Comparison of ENCODE assay signal across 8 cellular contexts in the genomic region with DNA sequence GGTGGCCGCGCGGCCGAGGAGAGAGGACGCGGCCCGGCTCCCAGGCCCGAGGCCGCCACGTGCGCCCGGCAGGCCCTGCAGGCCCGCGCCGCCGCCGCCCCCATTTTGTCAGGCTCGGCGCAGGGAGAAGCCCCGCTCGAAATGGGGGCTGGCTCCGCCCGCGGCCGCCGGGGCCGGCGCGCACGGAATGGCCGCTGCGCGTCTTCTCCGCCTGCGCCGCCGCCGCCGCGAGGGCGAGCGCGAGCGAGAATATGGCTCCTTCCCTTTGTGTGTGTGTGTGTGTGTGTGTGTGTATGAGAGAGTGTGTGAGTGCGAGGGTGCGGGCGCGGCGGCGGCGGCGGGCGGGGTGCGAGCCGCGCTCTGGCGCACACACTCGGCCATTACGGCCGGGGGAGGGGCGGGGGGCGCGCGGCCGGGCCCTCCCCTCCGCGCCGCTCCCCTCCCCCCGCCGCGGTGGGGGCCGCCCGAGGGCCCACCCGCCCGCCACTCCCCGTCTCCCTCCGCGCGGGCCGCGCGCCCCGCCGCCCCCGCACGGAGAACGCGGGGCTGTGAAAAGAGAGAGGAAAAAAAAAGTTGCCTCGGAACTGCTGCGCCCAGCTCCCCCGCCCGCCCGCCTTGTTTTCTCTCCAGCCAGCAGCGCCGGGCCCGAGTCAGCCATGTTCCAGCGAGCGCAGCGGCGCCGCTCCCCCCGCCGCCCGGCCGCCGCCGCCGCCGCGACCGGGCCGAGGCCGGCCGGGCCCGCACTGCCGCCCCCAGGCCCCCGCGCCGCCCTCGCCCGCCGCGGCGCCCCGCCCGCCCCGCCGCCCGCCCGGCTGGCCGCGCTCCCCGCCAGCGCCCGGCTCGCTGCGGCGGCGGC. TPM values are rescaled to one million over a fixed set of nuclear protein-coding genes. Genes with fewer than 3 reads are reported as not detected.
DNase-seq lines count a peak whose midpoint lies in the region; ATAC-seq and TF ChIP-seq lines count a peak whose summit lies in the region.

No MANE protein-coding gene starts in this region.

- peak overlapping the region; percentile 97 for H3K27ac Mint-ChIP-seq in CD4-positive, alpha-beta T cell
- H3K27ac Mint-ChIP-seq in nephron progenitor cell: peak overlapping the region; percentile 99
- peak overlapping the region; percentile 99 to 100 for H3K27ac Mint-ChIP-seq in stimulated activated naive CD8-positive, alpha-beta T cell treated with anti-CD3 and anti-CD28 coated beads, Interleukin-15, amount 100 ng/mL, for 72 hours

- peak overlapping the region; percentile 98 for H3K4me2 ChIP-seq in PC-9

- H3K4me3 Mint-ChIP-seq in CD4-positive, alpha-beta T cell: peak overlapping the region; percentile 98
- H3K4me3 Mint-ChIP-seq in nephron progenitor cell: peak overlapping the region; percentile 95
- H3K4me3 Mint-ChIP-seq in stimulated activated naive CD8-positive, alpha-beta T cell treated with anti-CD3 and anti-CD28 coated beads, Interleukin-15, amount 100 ng/mL, for 72 hours: peak overlapping the region; percentile 90 to 92

- H4K20me1 ChIP-seq in PC-9 (ENCODE audit: insufficient read depth): no peaks in the 10 kb centered on the region

- H3F3A ChIP-seq in PC-9 (ENCODE audit: insufficient read depth, low read depth): peaks cover 24% of the 10 kb centered on the region

- H3K4me1 Mint-ChIP-seq in CD4-positive, alpha-beta T cell (ENCODE audit: low read depth): peaks cover 39% of the 10 kb centered on the region
- H3K4me1 Mint-ChIP-seq in nephron progenitor cell: peaks cover 32% of the 10 kb centered on the region
- peaks cover 40% of the 10 kb centered on the region for H3K4me1 Mint-ChIP-seq in stimulated activated naive CD8-positive, alpha-beta T cell treated with anti-CD3 and anti-CD28 coated beads, Interleukin-15, amount 100 ng/mL, for 72 hours

- POLR2A ChIA-PET in CD4-positive, alpha-beta T cell (lab: Charles Lee): interaction anchor here (0.5 to 3.8 kb wide), 30 partner anchors 16 to 869 kb away, joined by 3 to 119 read pairs (median 4); a partner anchor contains a TSS
- POLR2A ChIA-PET in PC-9 (lab: Charles Lee; ENCODE audit: unreplicated experiment): no interaction called here

- peaks cover 31% of the 10 kb centered on the region for H3K79me2 ChIP-seq in PC-9 (ENCODE audit: low read depth)

- CTCF ChIA-PET in CD4-positive, alpha-beta T cell (lab: Charles Lee): interaction anchor here (0.8 kb wide), 1 partner anchor 90 kb away, joined by 3 read pairs; no protein-coding TSS in a partner anchor
- CTCF ChIA-PET in PC-9 (lab: Charles Lee): interaction anchor here (0.6 kb wide), 1 partner anchor 117 kb away, joined by 3 read pairs; no protein-coding TSS in a partner anchor

- peak overlapping the region; percentile 77 for H3K27ac ChIP-seq in CD4-positive, alpha-beta T cell (ENCODE audit: low read depth, low read length)
- H3K27ac ChIP-seq in PC-9: peak overlapping the region; percentile 84

- H3K36me3 Mint-ChIP-seq in CD4-positive, alpha-beta T cell (ENCODE audit: low read depth): peaks cover 46% of the 10 kb centered on the region
- H3K36me3 Mint-ChIP-seq in nephron progenitor cell (ENCODE audit: low read depth): peaks cover 22% of the 10 kb centered on the region

- ATAC-seq in CD4-positive, alpha-beta T cell (ENCODE audit: poor library complexity): peak; percentile 41
- ATAC-seq in GM19397 (IDR thresholded peaks at IDR 0.05; ENCODE audit: unreplicated experiment): peak; percentile 39
- ATAC-seq in stimulated activated naive CD8-positive, alpha-beta T cell treated with anti-CD3 and anti-CD28 coated beads, Interleukin-15, amount 100 ng/mL, for 72 hours: peak; percentile 61

- peak overlapping the region; percentile 72 for H3K4me3 ChIP-seq in PC-9
- peak overlapping the region; percentile 74 for H3K4me3 ChIP-seq in fibroblast of the aortic adventitia (ENCODE audit: low read depth, low read length)

- no peak for TF ChIP-seq CTCF in CD4-positive, alpha-beta T cell (IDR thresholded peaks at IDR 0.05)
- TF ChIP-seq CTCF in PC-9 (conservative IDR thresholded peaks at IDR 0.05) (no peak), fibroblast of the aortic adventitia (IDR thresholded peaks at IDR 0.05; ENCODE audit: insufficient read depth, low read length) (no peak), nephron progenitor cell (IDR thresholded peaks at IDR 0.05) (no peak)

- intact Hi-C loops in CD4-positive, alpha-beta T cell (cut with DNase I, micrococcal nuclease): loop anchor here (1.0 to 10.0 kb wide), 12 partner anchors 57 to 870 kb away; a partner anchor contains a TSS
- intact Hi-C loops in PC-9 (cut with micrococcal nuclease; ENCODE audit: unreplicated experiment): loop anchor here (1.0 to 10.0 kb wide), 4 partner anchors 210 to 400 kb away; no protein-coding TSS in a partner anchor

- H3K27me3 Mint-ChIP-seq in CD4-positive, alpha-beta T cell: peaks cover 6% of the 10 kb centered on the region
- H3K27me3 Mint-ChIP-seq in nephron progenitor cell (ENCODE audit: low read depth, poor library complexity): peaks cover 4% of the 10 kb centered on the region
- peaks cover 9% of the 10 kb centered on the region for H3K27me3 Mint-ChIP-seq in stimulated activated naive CD8-positive, alpha-beta T cell treated with anti-CD3 and anti-CD28 coated beads, Interleukin-15, amount 100 ng/mL, for 72 hours

- H3K4me1 ChIP-seq in PC-9 (replicated peaks; ENCODE audit: insufficient read depth): peaks cover 31% of the 10 kb centered on the region

- H3K9me2 ChIP-seq in PC-9 (ENCODE audit: insufficient read depth): no peaks in the 10 kb centered on the region

- H2AFZ ChIP-seq in PC-9: peak overlapping the region; percentile 61; the same call in 1 of the 2 replicates

- peak; percentile 64 to 79 (median 69) for DNase-seq in CD4-positive, alpha-beta T cell
- DNase-seq in HK-2 (ENCODE audit: unreplicated experiment) (peak; percentile 60), PC-9 (peak; percentile 47 to 49), fibroblast of the aortic adventitia (ENCODE audit: low read depth) (peak; percentile 80), nephron progenitor cell (peak; percentile 79)
- DNase-seq in activated T-helper 9 cell treated with anti-CD3 and anti-CD28 coated beads, Interleukin-2, amount 50 U/mL, for 16 hours (ENCODE audit: low read depth): peak; percentile 71
- peak; percentile 80 to 83 for DNase-seq in stimulated activated naive CD8-positive, alpha-beta T cell treated with anti-CD3 and anti-CD28 coated beads, Interleukin-15, amount 100 ng/mL, for 72 hours

- H3K27me3 ChIP-seq in CD4-positive, alpha-beta T cell (ENCODE audit: control insufficient read depth, insufficient read depth, low read length): no peaks in the 10 kb centered on the region
- H3K27me3 ChIP-seq in PC-9 (ENCODE audit: insufficient read depth, low read depth): no peaks in the 10 kb centered on the region

- no peaks in the 10 kb centered on the region for H3K9me3 Mint-ChIP-seq in CD4-positive, alpha-beta T cell
- no peaks in the 10 kb centered on the region for H3K9me3 Mint-ChIP-seq in nephron progenitor cell
- H3K9me3 Mint-ChIP-seq in stimulated activated naive CD8-positive, alpha-beta T cell treated with anti-CD3 and anti-CD28 coated beads, Interleukin-15, amount 100 ng/mL, for 72 hours: no peaks in the 10 kb centered on the region

- no peaks in the 10 kb centered on the region for H3K9me3 ChIP-seq in CD4-positive, alpha-beta T cell (ENCODE audit: control insufficient read depth, low read length)
- no peaks in the 10 kb centered on the region for H3K9me3 ChIP-seq in PC-9 (ENCODE audit: insufficient read depth, low read depth)

- H3K36me3 ChIP-seq in PC-9 (ENCODE audit: low read depth): peaks cover 23% of the 10 kb centered on the region

- BruUV-seq in PC-9 (replicated peaks; lab: Mats Ljungman, UMichigan): no TSS peak

RNA-seq across cellular contexts. Expression of a gene that starts 1.0 kb away (rescaled TPM):
- total RNA-seq in CD4-positive, alpha-beta T cell: 100 to 1,000 TPM; 448 to 465 TPM
- total RNA-seq in PC-9 (2021) (172 and 313 TPM in 2 replicates), fibroblast of the aortic adventitia (ENCODE audit: low replicate concordance) (319 and 407 TPM in 2 replicates)

RNA-seq across cellular contexts. Expression of a gene that starts 42.4 kb away (rescaled TPM):
- under 1 TPM in 1 of 2 experiments, not detected in 1; 0.11 TPM for total RNA-seq in CD4-positive, alpha-beta T cell
- total RNA-seq in PC-9 (2021): not detected in 2 replicates
- under 0.01 TPM in 1 of 2 replicates, not detected in the other for total RNA-seq in fibroblast of the aortic adventitia (ENCODE audit: low replicate concordance)

Comparison
In these comparisons a context has a peak if more than half of its experiments do, and no peak if none do; other contexts are left out.
1. Peak in every context shown above with its lines: DNase-seq, ATAC-seq, H3K4me3 ChIP-seq and H3K27ac ChIP-seq.